17 cellular contexts compared by ENCODE assay signal in genomic region chr2:148978026-148978685, GRCh38.
DNase-seq lines count a peak whose midpoint lies in the region; ATAC-seq and TF ChIP-seq lines count a peak whose summit lies in the region.
"Had no signal": no experiment of that assay in that cellular context is flagged by ENCODE, and none has a peak within 500 bp of the region (broad histone marks: within the 10 kb centered on the region; RNA-seq: fewer than 3 reads in every experiment).

No MANE protein-coding gene starts in this region.

- H3K9me2 ChIP-seq in Karpas-422 (replicated peaks; ENCODE audit: insufficient read depth, low read length): no peaks in the 10 kb centered on the region

- H3K4me3 ChIP-seq in GM06990 (replicated peaks; ENCODE audit: low read depth, low read length) (no peak overlapping the region), Karpas-422 (ENCODE audit: low read length) (no peak overlapping the region), WERI-Rb-1 (ENCODE audit: low read depth, low read length) (no peak overlapping the region), mesendoderm (ENCODE audit: low read length) (no peak overlapping the region), upper lobe of right lung (no peak overlapping the region)
- no peak overlapping the region for H3K4me3 ChIP-seq in CD8-positive, alpha-beta memory T cell (ENCODE audit: low read length)
- H3K4me3 ChIP-seq: BLaER1 treated with 17β-estradiol and CSF1 and Interleukin-3, amounts not matched to agents 10 nM and 100 nM; esophagus muscularis mucosa had no signal

- H4K20me1 ChIP-seq in Karpas-422 (ENCODE audit: insufficient read depth, low read depth, low read length): no peaks in the 10 kb centered on the region
- H4K20me1 ChIP-seq: BLaER1 treated with 17β-estradiol and CSF1 and Interleukin-3, amounts not matched to agents 10 nM and 100 nM had no signal

- no peaks in the 10 kb centered on the region for H3K36me3 ChIP-seq in GM06990 (ENCODE audit: control insufficient read depth, insufficient read depth, low read length)
- no peaks in the 10 kb centered on the region for H3K36me3 ChIP-seq in Karpas-422 (ENCODE audit: insufficient read depth, low read length)
- no peaks in the 10 kb centered on the region for H3K36me3 ChIP-seq in WERI-Rb-1
- no peaks in the 10 kb centered on the region for H3K36me3 ChIP-seq in mesendoderm (ENCODE audit: control insufficient read depth, insufficient read depth, low read length)
- no peaks in the 10 kb centered on the region for H3K36me3 ChIP-seq in CD8-positive, alpha-beta memory T cell (ENCODE audit: insufficient read depth, low read length)
- no peaks in the 10 kb centered on the region for H3K36me3 ChIP-seq in upper lobe of right lung
- H3K36me3 ChIP-seq: esophagus muscularis mucosa had no signal

- no peaks in the 10 kb centered on the region for H3K9me3 Mint-ChIP-seq in CD8-positive, alpha-beta memory T cell
- H3K9me3 Mint-ChIP-seq: activated naive CD4-positive, alpha-beta T cell treated with anti-CD3 and anti-CD28 coated beads, Interleukin-2, amount 50 U/mL, for 24 hours; natural killer cell had no signal

- POLR2A ChIA-PET in CD8-positive, alpha-beta memory T cell (lab: Charles Lee): no interaction called here

- no peak overlapping the region for H2AFZ ChIP-seq in Karpas-422 (ENCODE audit: low read length)

- H3K4me3 Mint-ChIP-seq in CD8-positive, alpha-beta memory T cell: no peak overlapping the region
- H3K4me3 Mint-ChIP-seq: activated naive CD4-positive, alpha-beta T cell treated with anti-CD3 and anti-CD28 coated beads, Interleukin-2, amount 50 U/mL, for 24 hours; natural killer cell had no signal

- no peak overlapping the region for H3K27ac Mint-ChIP-seq in CD8-positive, alpha-beta memory T cell
- H3K27ac Mint-ChIP-seq: activated naive CD4-positive, alpha-beta T cell treated with anti-CD3 and anti-CD28 coated beads, Interleukin-2, amount 50 U/mL, for 24 hours; natural killer cell had no signal

- H3K27me3 Mint-ChIP-seq in CD8-positive, alpha-beta memory T cell: no peaks in the 10 kb centered on the region
- H3K27me3 Mint-ChIP-seq: activated naive CD4-positive, alpha-beta T cell treated with anti-CD3 and anti-CD28 coated beads, Interleukin-2, amount 50 U/mL, for 24 hours had no signal

- H2BK120ac ChIP-seq in mesendoderm (ENCODE audit: low read depth, low read length): no peak overlapping the region

- CTCF ChIA-PET in CD8-positive, alpha-beta memory T cell (lab: Charles Lee): no interaction called here

- H2BK5ac ChIP-seq in mesendoderm (ENCODE audit: low read length): no peak overlapping the region

- H3K9ac ChIP-seq in Karpas-422 (ENCODE audit: low read length) (no peak overlapping the region), mesendoderm (ENCODE audit: low read length) (no peak overlapping the region)
- H3K9ac ChIP-seq: BLaER1 treated with 17β-estradiol and CSF1 and Interleukin-3, amounts not matched to agents 10 nM and 100 nM had no signal

- WGBS in mesendoderm (ENCODE audit: extremely low coverage, insufficient coverage, low lambda C conversion rate): no CpG with 5 or more reads among the region's 7 CpGs

- H2BK15ac ChIP-seq in mesendoderm (replicated peaks; ENCODE audit: low read depth): no peak overlapping the region

- H4K5ac ChIP-seq in mesendoderm (ENCODE audit: low read length): no peak overlapping the region

- peaks cover 8 to 65% (median 10%) of the 10 kb centered on the region in 3 donors for H3K36me3 Mint-ChIP-seq in CD8-positive, alpha-beta memory T cell
- H3K36me3 Mint-ChIP-seq: activated naive CD4-positive, alpha-beta T cell treated with anti-CD3 and anti-CD28 coated beads, Interleukin-2, amount 50 U/mL, for 24 hours; natural killer cell had no signal

- intact Hi-C loops in upper lobe of right lung (cut with DNase I): no loop called here

- no peak overlapping the region for H3K56ac ChIP-seq in mesendoderm (ENCODE audit: low read length)

- H2AK5ac ChIP-seq in mesendoderm (ENCODE audit: low read length): no peak overlapping the region

- no peak overlapping the region for H3K18ac ChIP-seq in mesendoderm (ENCODE audit: low read length)

- H4K8ac ChIP-seq in mesendoderm (ENCODE audit: low read depth, low read length): no peak overlapping the region

- no peak overlapping the region for H3K23ac ChIP-seq in mesendoderm (ENCODE audit: low read length)

- H3K4me1 ChIP-seq in Karpas-422 (ENCODE audit: low read length): no peaks in the 10 kb centered on the region; the same call in 1 of the 2 replicates
- no peaks in the 10 kb centered on the region for H3K4me1 ChIP-seq in mesendoderm (ENCODE audit: control insufficient read depth, low read depth, low read length)
- no peaks in the 10 kb centered on the region for H3K4me1 ChIP-seq in CD8-positive, alpha-beta memory T cell (ENCODE audit: insufficient read depth, low read length)
- no peaks in the 10 kb centered on the region for H3K4me1 ChIP-seq in upper lobe of right lung
- H3K4me1 ChIP-seq: esophagus muscularis mucosa had no signal

- H3K4me2 ChIP-seq in Karpas-422 (ENCODE audit: low read depth, low read length, poor library complexity, severe bottlenecking): no peak overlapping the region
- no peak overlapping the region for H3K4me2 ChIP-seq in mesendoderm (ENCODE audit: low read length)

- H3K4me1 Mint-ChIP-seq in CD8-positive, alpha-beta memory T cell: peaks cover 0 to 3% (median 2%) of the 10 kb centered on the region in 3 donors
- H3K4me1 Mint-ChIP-seq: activated naive CD4-positive, alpha-beta T cell treated with anti-CD3 and anti-CD28 coated beads, Interleukin-2, amount 50 U/mL, for 24 hours had no signal

- no peak for ATAC-seq in HG03045 (IDR thresholded peaks at IDR 0.05; ENCODE audit: unreplicated experiment)
- ATAC-seq in upper lobe of right lung: no peak
- ATAC-seq: natural killer cell had no signal

- H3K79me2 ChIP-seq in Karpas-422 (ENCODE audit: low read length) (no peaks in the 10 kb centered on the region), mesendoderm (ENCODE audit: control insufficient read depth, insufficient read depth, low read length) (no peaks in the 10 kb centered on the region)

- TF ChIP-seq CTCF in GM06990 (IDR thresholded peaks at IDR 0.05; ENCODE audit: insufficient read depth, low read length, poor library complexity, severe bottlenecking) (peak; percentile 23), WERI-Rb-1 (IDR thresholded peaks at IDR 0.05; ENCODE audit: low read depth, low read length) (peak; percentile 41; the same call in 1 of the 2 replicates), upper lobe of right lung (IDR thresholded peaks at IDR 0.05) (no peak)

- DNase-seq in GM06990 (ENCODE audit: extremely low read depth, insufficient read length) (no peak), Karpas-422 (peak; percentile 43), WERI-Rb-1 (no peak), mesendoderm (peak; percentile 35), DMS79 (lab: John Stamatoyannopoulos, UW) (no peak), upper lobe of right lung (no peak)
- DNase-seq in CD8-positive, alpha-beta memory T cell: no peak
- DNase-seq: central memory CD4-positive, alpha-beta T cell; hippocampal formation; natural killer cell; NCI-H510A treated with DMSO at 0.1 percent for 48 hours; SHP77 treated with DMSO at 0.1 percent for 48 hours; stimulated activated naive CD4-positive, alpha-beta T cell treated with Interleukin-2 at 50 U/mL for 16 hours had no signal

- H3K9me3 ChIP-seq in Karpas-422 (ENCODE audit: low read length) (no peaks in the 10 kb centered on the region), WERI-Rb-1 (ENCODE audit: severe bottlenecking) (no peaks in the 10 kb centered on the region), upper lobe of right lung (no peaks in the 10 kb centered on the region)
- H3K9me3 ChIP-seq in CD8-positive, alpha-beta memory T cell (ENCODE audit: low read length): no peaks in the 10 kb centered on the region
- H3K9me3 ChIP-seq: BLaER1 treated with 17β-estradiol and CSF1 and Interleukin-3, amounts not matched to agents 10 nM and 100 nM; esophagus muscularis mucosa had no signal

- H3K4ac ChIP-seq in mesendoderm (ENCODE audit: low read depth, low read length): no peak overlapping the region

- no peak overlapping the region for H3K27ac ChIP-seq in Karpas-422 (ENCODE audit: low read length)
- H3K27ac ChIP-seq in WERI-Rb-1: no peak overlapping the region
- no peak overlapping the region for H3K27ac ChIP-seq in mesendoderm (ENCODE audit: low read depth, low read length)
- no peak overlapping the region for H3K27ac ChIP-seq in CD8-positive, alpha-beta memory T cell (ENCODE audit: low read depth, low read length)
- H3K27ac ChIP-seq in upper lobe of right lung: no peak overlapping the region
- H3K27ac ChIP-seq: esophagus muscularis mucosa had no signal

- no peaks in the 10 kb centered on the region for H3K79me1 ChIP-seq in mesendoderm (ENCODE audit: low read length)

- H3K27me3 ChIP-seq in GM06990 (replicated peaks; ENCODE audit: control insufficient read depth, insufficient read depth, low read length): no peaks in the 10 kb centered on the region
- H3K27me3 ChIP-seq in Karpas-422 (ENCODE audit: low read length): no peaks in the 10 kb centered on the region
- H3K27me3 ChIP-seq in WERI-Rb-1 (ENCODE audit: insufficient read depth, low read depth, severe bottlenecking): peaks cover 2% of the 10 kb centered on the region
- H3K27me3 ChIP-seq in mesendoderm (ENCODE audit: insufficient read depth, low read length, poor library complexity): no peaks in the 10 kb centered on the region
- H3K27me3 ChIP-seq in CD8-positive, alpha-beta memory T cell (ENCODE audit: insufficient read depth, low read length, poor library complexity, severe bottlenecking): no peaks in the 10 kb centered on the region
- no peaks in the 10 kb centered on the region for H3K27me3 ChIP-seq in upper lobe of right lung
- H3K27me3 ChIP-seq: BLaER1 treated with 17β-estradiol and CSF1 and Interleukin-3, amounts not matched to agents 10 nM and 100 nM; esophagus muscularis mucosa had no signal

Comparison
In these comparisons a context has a peak if more than half of its experiments do, and no peak if none do; other contexts are left out.
1. DNase-seq: peak in Karpas-422 (single experiment) and mesendoderm (single experiment); none in GM06990 (single experiment), WERI-Rb-1 (single experiment), DMS79 (single experiment), CD8-positive, alpha-beta memory T cell (0 of 5) and upper lobe of right lung (single experiment).